Comparison of ENCODE assay signal across 14 cellular contexts in genomic region chr1:207814469-207814868, GRCh38.
DNase-seq lines count a peak whose midpoint lies in the region; ATAC-seq and TF ChIP-seq lines count a peak whose summit lies in the region.
"Had no signal": no experiment of that assay in that cellular context is flagged by ENCODE, and none has a peak within 500 bp of the region (broad histone marks: within the 10 kb centered on the region; RNA-seq: fewer than 3 reads in every experiment).

No MANE protein-coding gene starts in this region.

- H3K27ac Mint-ChIP-seq in activated naive CD4-positive, alpha-beta T cell treated with anti-CD3 and anti-CD28 coated beads, Interleukin-2, amount 50 U/mL, for 72 hours, result peak overlapping the region; percentile 77 to 94
- no peak overlapping the region for H3K27ac Mint-ChIP-seq in type B pancreatic cell
- H3K27ac Mint-ChIP-seq: nephron had no signal

- H3K4me3 ChIP-seq in effector memory CD4-positive, alpha-beta T cell (ENCODE audit: insufficient read depth, low read depth, low read length, poor library complexity, severe bottlenecking), result no peak overlapping the region
- no peak overlapping the region for H3K4me3 ChIP-seq in neutrophil (ENCODE audit: low read depth in 1 of 2, low read length in 1 of 2)
- H3K4me3 ChIP-seq: smooth muscle cell, upper lobe of right lung had no signal

- H3K27ac ChIP-seq in effector memory CD4-positive, alpha-beta T cell (ENCODE audit: insufficient read depth, low read length, poor library complexity, severe bottlenecking), result peak overlapping the region; percentile 10
- peak overlapping the region; percentile 48 for H3K27ac ChIP-seq in neutrophil

- H3K36me3 Mint-ChIP-seq in activated naive CD4-positive, alpha-beta T cell treated with anti-CD3 and anti-CD28 coated beads, Interleukin-2, amount 50 U/mL, for 72 hours, result peaks cover 7 to 34% of the 10 kb centered on the region in 2 donors
- peaks cover 12% of the 10 kb centered on the region for H3K36me3 Mint-ChIP-seq in type B pancreatic cell

- no peak for ATAC-seq in activated naive CD4-positive, alpha-beta T cell treated with anti-CD3 and anti-CD28 coated beads, Interleukin-2, amount 50 U/mL, for 72 hours
- ATAC-seq: upper lobe of right lung had no signal

- no peak overlapping the region for H3K4me3 Mint-ChIP-seq in type B pancreatic cell
- H3K4me3 Mint-ChIP-seq: nephron had no signal

- no peaks in the 10 kb centered on the region for H3K4me1 Mint-ChIP-seq in type B pancreatic cell (ENCODE audit: unreplicated experiment)
- H3K4me1 Mint-ChIP-seq: nephron had no signal

- TF ChIP-seq CTCF in neutrophil (IDR thresholded peaks at IDR 0.05) (no peak), type B pancreatic cell (conservative IDR thresholded peaks at IDR 0.05) (no peak)

- peaks cover 10% of the 10 kb centered on the region for H3K4me1 ChIP-seq in effector memory CD4-positive, alpha-beta T cell (ENCODE audit: control insufficient read depth, insufficient read depth, low read length, poor library complexity, severe bottlenecking)
- peaks cover 20% of the 10 kb centered on the region in 2 experiments for H3K4me1 ChIP-seq in neutrophil (ENCODE audit: control insufficient read depth in 1 of 2, insufficient read depth in 1 of 2, low read depth in 1 of 2, low read length in 1 of 2)

- H3K36me3 ChIP-seq in effector memory CD4-positive, alpha-beta T cell (ENCODE audit: control insufficient read depth, insufficient read depth, low read length), result peaks cover 79% of the 10 kb centered on the region
- peaks cover 95% of the 10 kb centered on the region for H3K36me3 ChIP-seq in neutrophil

- H3K27me3 Mint-ChIP-seq in type B pancreatic cell, result no peaks in the 10 kb centered on the region

- no peaks in the 10 kb centered on the region for H3K27me3 ChIP-seq in effector memory CD4-positive, alpha-beta T cell (replicated peaks; ENCODE audit: control insufficient read depth, insufficient read depth, low read length, poor library complexity, severe bottlenecking)
- no peaks in the 10 kb centered on the region for H3K27me3 ChIP-seq in neutrophil
- H3K27me3 ChIP-seq: upper lobe of right lung had no signal

- DNase-seq in activated naive CD4-positive, alpha-beta T cell treated with anti-CD3 and anti-CD28 coated beads, Interleukin-2, amount 50 U/mL, for 72 hours (ENCODE audit: low spot score in 2 of 2), result no peak
- no peak for DNase-seq in activated naive CD4-positive, alpha-beta T cell treated with anti-CD3 and anti-CD28 coated beads, Interleukin-2, amount 50 U/mL, for 16 hours
- DNase-seq in effector memory CD4-positive, alpha-beta T cell, result no peak
- DNase-seq in type B pancreatic cell (ENCODE audit: extremely low spot score, unreplicated experiment) (peak; percentile 45), 8988T (no peak), globus pallidus (ENCODE audit: low spot score) (no peak), NCI-H69 (lab: John Stamatoyannopoulos, UW) (no peak)
- DNase-seq: activated T-cell treated with anti-CD3 and anti-CD28 coated beads, Interleukin-2, amount 50 U/mL, for 1 hour; DMS 273 treated with DMSO at 0.1 percent for 48 hours; kidney glomerular epithelial cell; upper lobe of right lung had no signal

- H3K9me3 Mint-ChIP-seq in activated naive CD4-positive, alpha-beta T cell treated with anti-CD3 and anti-CD28 coated beads, Interleukin-2, amount 50 U/mL, for 72 hours, result no peaks in the 10 kb centered on the region
- no peaks in the 10 kb centered on the region for H3K9me3 Mint-ChIP-seq in type B pancreatic cell
- H3K9me3 Mint-ChIP-seq: nephron had no signal

- no peaks in the 10 kb centered on the region for H3K9me3 ChIP-seq in effector memory CD4-positive, alpha-beta T cell (ENCODE audit: control insufficient read depth, low read length)
- no peaks in the 10 kb centered on the region for H3K9me3 ChIP-seq in neutrophil
- H3K9me3 ChIP-seq: upper lobe of right lung had no signal
